In the genomic region with DNA sequence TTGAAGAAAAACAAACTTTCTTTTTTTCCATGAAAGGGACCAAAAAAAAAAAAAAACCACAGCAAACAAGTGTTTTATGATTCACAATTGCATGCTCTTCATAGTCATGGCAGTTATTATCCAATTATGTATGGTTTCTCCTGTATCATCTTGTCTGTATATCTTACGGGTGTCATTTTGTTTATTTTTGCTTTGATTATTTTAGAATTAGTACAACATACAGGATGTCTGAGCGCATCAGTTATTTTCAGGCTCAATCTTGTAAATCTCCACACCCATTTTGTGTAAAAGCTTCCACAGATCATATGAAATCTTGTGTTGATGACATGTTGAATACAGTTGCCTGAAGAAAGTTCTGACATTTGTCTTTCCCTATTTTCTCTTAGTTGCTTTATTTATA, we compare ENCODE assay signal across 21 cellular contexts.
"Had no signal": no experiment of that assay in that cellular context is flagged by ENCODE, and none has a peak within 500 bp of the region (broad histone marks: within the 10 kb centered on the region; RNA-seq: fewer than 3 reads in every experiment).

No MANE protein-coding gene starts in this region.

- DNase-seq: activated CD4-positive, alpha-beta T cell treated with anti-CD3 and anti-CD28 coated beads for 1 hour; activated CD4-positive, alpha-beta T cell treated with anti-CD3 and anti-CD28 coated beads, Interleukin-2, amount 50 U/mL, for 1 hour; activated T-cell treated with anti-CD3 and anti-CD28 coated beads, Interleukin-2, amount 50 U/mL, for 1 hour; colonic mucosa; dorsolateral prefrontal cortex; effector memory CD8-positive, alpha-beta T cell; heart left ventricle; lower lobe of right lung; naive B cell; occipital lobe; stimulated activated CD4-positive, alpha-beta T cell treated with anti-CD3 and anti-CD28 coated beads, Interleukin-4, amount 100 ng/mL, for 1 hour; stimulated activated naive CD4-positive, alpha-beta T cell; T-helper 9 cell; testis had no signal

- H3K4me1 ChIP-seq: ascending aorta, colonic mucosa, heart left ventricle, lower lobe of right lung, testis, vagina had no signal

- H3K9me3 Mint-ChIP-seq: activated naive CD4-positive, alpha-beta T cell treated with anti-CD3 and anti-CD28 coated beads, Interleukin-2, amount 50 U/mL, for 72 hours; central memory CD8-positive, alpha-beta T cell; effector memory CD8-positive, alpha-beta T cell; neural crest cell had no signal

- H3K36me3 Mint-ChIP-seq: activated naive CD4-positive, alpha-beta T cell treated with anti-CD3 and anti-CD28 coated beads, Interleukin-2, amount 50 U/mL, for 72 hours; naive B cell; type B pancreatic cell had no signal

- H3K4me3 ChIP-seq: ascending aorta, colonic mucosa, dorsolateral prefrontal cortex, heart left ventricle, lower lobe of right lung, testis, vagina had no signal

- H3K27me3 Mint-ChIP-seq: central memory CD8-positive, alpha-beta T cell; naive B cell; type B pancreatic cell had no signal

- H3K36me3 ChIP-seq: ascending aorta, brain microvascular endothelial cell, colonic mucosa, heart left ventricle, lower lobe of right lung, vagina had no signal

- H3K4me3 Mint-ChIP-seq: central memory CD8-positive, alpha-beta T cell; effector memory CD8-positive, alpha-beta T cell; naive B cell; neural crest cell; type B pancreatic cell had no signal

- H3K27ac ChIP-seq: ascending aorta, colonic mucosa, dorsolateral prefrontal cortex, heart left ventricle, lower lobe of right lung, testis, vagina had no signal

- H3K9me3 ChIP-seq: ascending aorta, colonic mucosa, heart left ventricle, lower lobe of right lung, testis, vagina had no signal

- H3K4me1 Mint-ChIP-seq: central memory CD8-positive, alpha-beta T cell; naive B cell; neural crest cell had no signal

- H3K27ac Mint-ChIP-seq: activated naive CD4-positive, alpha-beta T cell treated with anti-CD3 and anti-CD28 coated beads, Interleukin-2, amount 50 U/mL, for 72 hours; effector memory CD8-positive, alpha-beta T cell; naive B cell; type B pancreatic cell had no signal

- H3K27me3 ChIP-seq: ascending aorta, brain microvascular endothelial cell, colonic mucosa, dorsolateral prefrontal cortex, heart left ventricle, testis, vagina had no signal
